ENCODE assay signal across 8 cellular contexts in the genomic region with DNA sequence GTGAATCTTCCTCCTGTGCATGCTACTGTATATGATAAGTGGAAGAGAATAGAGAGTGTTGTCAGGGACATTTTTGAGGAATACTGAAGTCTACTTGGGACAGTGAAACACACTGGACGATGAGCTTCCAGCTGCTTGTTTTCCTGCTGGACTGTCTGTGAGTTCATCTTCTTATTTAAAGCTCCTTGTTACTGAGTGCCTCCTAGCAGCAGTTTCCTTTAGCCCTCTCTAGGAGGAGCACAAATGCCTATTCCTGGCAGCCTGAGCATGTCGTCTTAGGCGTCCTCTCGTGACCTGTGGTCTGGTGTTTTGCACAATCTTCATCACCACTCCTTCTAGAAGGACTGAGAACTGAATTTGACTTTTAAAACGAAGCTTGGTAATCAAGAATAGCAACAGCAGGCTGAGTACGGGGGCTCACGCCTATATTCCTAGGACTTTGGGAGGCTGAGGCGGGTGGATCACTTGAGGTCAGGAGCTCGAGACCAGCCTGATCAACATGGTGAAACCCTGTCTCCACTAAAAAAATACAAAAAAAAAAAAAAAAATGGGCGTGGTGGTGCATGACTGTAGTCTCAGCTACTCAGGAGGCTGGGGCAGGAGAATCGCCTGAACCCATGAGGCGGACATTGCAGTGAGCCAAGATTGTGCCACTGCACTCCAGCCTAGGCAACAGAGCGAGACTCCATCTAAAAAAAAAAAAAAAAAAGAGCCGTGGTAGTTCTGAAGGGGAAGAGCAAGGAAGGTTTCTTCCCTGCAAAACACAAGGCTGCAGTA. TPM values are rescaled to one million over a fixed set of nuclear protein-coding genes. Genes with fewer than 3 reads are reported as not detected.
DNase-seq lines count a peak whose midpoint lies in the region; ATAC-seq and TF ChIP-seq lines count a peak whose summit lies in the region.

No MANE protein-coding gene starts in this region.

- H3K4me1 Mint-ChIP-seq in activated B cell treated with CpG ODN at 0.5 μM for 24 hours (peaks cover 67% of the 10 kb centered on the region), progenitor cell of endocrine pancreas (ENCODE audit: low read depth) (peaks cover 2% of the 10 kb centered on the region)

- no peaks in the 10 kb centered on the region for H3K36me3 ChIP-seq in vagina

- peaks cover 21% of the 10 kb centered on the region for H3K4me1 ChIP-seq in vagina

- peak overlapping the region; percentile 72 for H3K27ac ChIP-seq in vagina

- peak; percentile 46 for DNase-seq in GDM1 (lab: John Stamatoyannopoulos, UW)
- DNase-seq in activated B cell treated with CpG ODN at 0.5 μM for 24 hours = no peak
- DNase-seq in left colon = peak in 1 of 2 donors; percentile 55
- DNase-seq in vagina (ENCODE audit: extremely low spot score in 2 of 2) = no peak
- no peak for DNase-seq in progenitor cell of endocrine pancreas (ENCODE audit: low spot score, unreplicated experiment)
- DNase-seq in activated CD4-positive, alpha-beta T cell treated with anti-CD3 and anti-CD28 coated beads, Interleukin-2, amount 50 U/mL, for 4 hours = no peak

- H3K27me3 ChIP-seq in vagina = no peaks in the 10 kb centered on the region

- intact Hi-C loops in activated B cell treated with CpG ODN at 0.5 μM for 24 hours (cut with micrococcal nuclease) = loop anchor here (1.0 to 5.0 kb wide), 7 partner anchors 20 to 156 kb away; a partner anchor contains a TSS
- intact Hi-C loops in left colon (cut with DNase I, micrococcal nuclease) = no loop called here
- intact Hi-C loops in vagina (cut with DNase I) = loop anchor here (5.0 kb wide), 1 partner anchor 41 kb away; no protein-coding TSS in a partner anchor

- TF ChIP-seq CTCF in activated B cell treated with CpG ODN at 0.5 μM for 24 hours (IDR thresholded peaks at IDR 0.05) = no peak
- peak in 1 of 3 experiments; percentile 7 for TF ChIP-seq CTCF in vagina (IDR thresholded peaks at IDR 0.05)
- no peak for TF ChIP-seq CTCF in progenitor cell of endocrine pancreas (IDR thresholded peaks at IDR 0.05; ENCODE audit: unreplicated experiment)

- H3K27ac Mint-ChIP-seq in activated B cell treated with CpG ODN at 0.5 μM for 24 hours (peak overlapping the region; percentile 90), progenitor cell of endocrine pancreas (no peak overlapping the region)

- POLR2A ChIA-PET in activated B cell treated with CpG ODN at 0.5 μM for 24 hours (lab: Charles Lee) = interaction anchor here (0.6 to 3.0 kb wide), 20 partner anchors 8 to 358 kb away, joined by 3 to 54 read pairs (median 7); a partner anchor contains a TSS

- H3K4me3 Mint-ChIP-seq in activated B cell treated with CpG ODN at 0.5 μM for 24 hours (peak overlapping the region; percentile 80), progenitor cell of endocrine pancreas (ENCODE audit: low read depth) (no peak overlapping the region)

- H3K36me3 Mint-ChIP-seq in activated B cell treated with CpG ODN at 0.5 μM for 24 hours (ENCODE audit: low read depth) (peaks cover 12% of the 10 kb centered on the region), progenitor cell of endocrine pancreas (ENCODE audit: insufficient read depth) (no peaks in the 10 kb centered on the region)

- ATAC-seq in GM19463 (IDR thresholded peaks at IDR 0.05; ENCODE audit: unreplicated experiment) (peak; percentile 46), HG03442 (IDR thresholded peaks at IDR 0.05; ENCODE audit: unreplicated experiment) (peak; percentile 59), activated B cell treated with CpG ODN at 0.5 μM for 24 hours (ENCODE audit: low read depth) (peak; percentile 35), left colon (peak; percentile 50)

- no peaks in the 10 kb centered on the region for H3K9me3 ChIP-seq in vagina

- H3K27me3 Mint-ChIP-seq in activated B cell treated with CpG ODN at 0.5 μM for 24 hours (no peaks in the 10 kb centered on the region), progenitor cell of endocrine pancreas (peaks cover 3% of the 10 kb centered on the region)

- H3K9me3 Mint-ChIP-seq in activated B cell treated with CpG ODN at 0.5 μM for 24 hours = no peaks in the 10 kb centered on the region
- H3K9me3 Mint-ChIP-seq in progenitor cell of endocrine pancreas (ENCODE audit: low read depth) = no peaks in the 10 kb centered on the region

- TF ChIP-seq POLR2A in vagina (IDR thresholded peaks at IDR 0.05) = no peak

- CTCF ChIA-PET in activated B cell treated with CpG ODN at 0.5 μM for 24 hours (lab: Charles Lee) = interaction anchor here (0.6 to 3.3 kb wide), 11 partner anchors 12 to 155 kb away, joined by 3 to 30 read pairs (median 4); a partner anchor contains a TSS

- H3K4me3 ChIP-seq in vagina = no peak overlapping the region

RNA-seq across cellular contexts. Expression of a gene that starts 44.0 kb away (rescaled TPM):
- total RNA-seq in activated B cell treated with CpG ODN at 0.5 μM for 24 hours = 156 and 170 TPM in 2 replicates
- 1 to 10 TPM in 1 of 2 donors, under 1 TPM in 1; 0.61 to 1.8 TPM for total RNA-seq in left colon
- total RNA-seq in vagina = 14.2 TPM
- 2.1 and 3.3 TPM in 2 replicates for total RNA-seq in progenitor cell of endocrine pancreas

Comparison
In these comparisons a context has a peak if more than half of its experiments do, and no peak if none do; other contexts are left out.
1. RNA of a gene that starts 44.0 kb away (total RNA-seq): 156 to 170 TPM in activated B cell treated with CpG ODN at 0.5 μM for 24 hours; 14.2 TPM in vagina (single experiment), 2.1 to 3.3 TPM in progenitor cell of endocrine pancreas and 0.61 to 1.8 TPM in left colon; every median in the first group is over 10 times any median in the second.
2. intact Hi-C loops: an anchor here in activated B cell treated with CpG ODN at 0.5 μM for 24 hours (1.0 to 5.0 kb wide) and vagina (5.0 kb wide); none called in left colon.
3. Peak in every context shown above with its lines, with median percentiles within 50 percentile points of each other: ATAC-seq.